ENCODE assay signal across 33 cellular contexts in the genomic region with DNA sequence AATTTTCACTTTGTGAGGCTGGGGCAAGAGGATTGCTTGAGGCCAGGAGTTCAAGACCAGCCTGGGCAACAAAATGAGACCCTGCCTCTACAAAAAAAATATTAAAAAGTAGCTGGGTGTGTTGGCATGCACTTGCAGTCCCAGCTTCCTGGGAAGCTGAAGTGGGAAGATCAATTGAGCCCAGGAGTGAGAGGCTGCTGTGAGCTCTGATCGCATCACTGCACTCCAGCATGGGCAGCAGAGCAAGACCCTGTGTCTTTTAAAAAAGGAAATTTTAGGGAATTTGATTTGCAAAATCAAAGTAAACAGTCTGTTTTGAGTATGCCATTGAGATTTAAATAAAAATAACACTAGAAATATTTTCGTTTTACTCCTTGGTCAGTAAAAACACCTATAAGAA. TPM values are rescaled to one million over a fixed set of nuclear protein-coding genes. Genes with fewer than 3 reads are reported as not detected.
"Had no signal": no experiment of that assay in that cellular context is flagged by ENCODE, and none has a peak within 500 bp of the region (broad histone marks: within the 10 kb centered on the region; RNA-seq: fewer than 3 reads in every experiment).

No MANE protein-coding gene starts in this region.

- H3K4me1 ChIP-seq: adrenal gland, body of pancreas, foreskin keratinocyte had no signal

- H3K9me3 ChIP-seq: adrenal gland, body of pancreas, esophagus muscularis mucosa, gastroesophageal sphincter had no signal

- H3K27me3 ChIP-seq: adrenal gland, body of pancreas, esophagus muscularis mucosa, foreskin keratinocyte, gastroesophageal sphincter had no signal

- H3K4me3 Mint-ChIP-seq: activated B cell treated with CpG ODN at 0.5 μM for 24 hours; activated CD8-positive, alpha-beta T cell treated with anti-CD3 and anti-CD28 coated beads for 36 hours; activated naive CD4-positive, alpha-beta T cell treated with anti-CD3 and anti-CD28 coated beads, Interleukin-2, amount 50 U/mL, for 24 hours; activated naive CD8-positive, alpha-beta T cell treated with anti-CD3 and anti-CD28 coated beads for 36 hours; activated naive CD8-positive, alpha-beta T cell treated with anti-CD3 and anti-CD28 coated beads, Interleukin-2, amount 50 U/mL, for 24 hours; activated T-cell treated with anti-CD3 and anti-CD28 coated beads, Interleukin-2, amount 50 U/mL, for 4 hours; activated T-helper 17 cell treated with anti-CD3 and anti-CD28 coated beads, Interleukin-2, amount 50 U/mL, for 72 hours; effector memory CD8-positive, alpha-beta T cell had no signal

- H3K4me1 Mint-ChIP-seq: activated T-helper 17 cell treated with anti-CD3 and anti-CD28 coated beads, Interleukin-2, amount 50 U/mL, for 72 hours had no signal

- H3K9me3 Mint-ChIP-seq: activated B cell treated with CpG ODN at 0.5 μM for 24 hours; activated CD8-positive, alpha-beta T cell treated with anti-CD3 and anti-CD28 coated beads for 36 hours; activated naive CD4-positive, alpha-beta T cell treated with anti-CD3 and anti-CD28 coated beads, Interleukin-2, amount 50 U/mL, for 24 hours; activated naive CD8-positive, alpha-beta T cell treated with anti-CD3 and anti-CD28 coated beads for 36 hours; activated naive CD8-positive, alpha-beta T cell treated with anti-CD3 and anti-CD28 coated beads, Interleukin-2, amount 50 U/mL, for 24 hours; activated T-cell treated with anti-CD3 and anti-CD28 coated beads, Interleukin-2, amount 50 U/mL, for 4 hours; activated T-helper 17 cell treated with anti-CD3 and anti-CD28 coated beads, Interleukin-2, amount 50 U/mL, for 72 hours; effector memory CD8-positive, alpha-beta T cell had no signal

- ATAC-seq: activated CD4-positive, CD25-positive, alpha-beta regulatory T cell treated with anti-CD3 and anti-CD28 coated beads, Interleukin-2, amount 50 U/mL, for 24 hours; activated CD8-positive, alpha-beta T cell treated with anti-CD3 and anti-CD28 coated beads for 36 hours; activated naive CD8-positive, alpha-beta T cell treated with anti-CD3 and anti-CD28 coated beads, Interleukin-2, amount 50 U/mL, for 24 hours; activated T-cell treated with anti-CD3 and anti-CD28 coated beads, Interleukin-2, amount 50 U/mL, for 4 hours; activated T-helper 17 cell treated with anti-CD3 and anti-CD28 coated beads, Interleukin-2, amount 50 U/mL, for 72 hours; body of pancreas; effector memory CD8-positive, alpha-beta T cell; foreskin keratinocyte; gastroesophageal sphincter had no signal

- DNase-seq: activated B cell treated with CpG ODN at 0.5 μM for 24 hours; activated CD4-positive, alpha-beta T cell treated with anti-CD3 and anti-CD28 coated beads for 48 hours; activated CD4-positive, alpha-beta T cell treated with anti-CD3 and anti-CD28 coated beads, Interleukin-2, amount 50 U/mL, for 1 hour; activated CD4-positive, alpha-beta T cell treated with anti-CD3 and anti-CD28 coated beads, Interleukin-2, amount 50 U/mL, for 48 hours; activated CD8-positive, alpha-beta memory T cell treated with anti-CD3 and anti-CD28 coated beads for 24 hours; activated CD8-positive, alpha-beta T cell treated with anti-CD3 and anti-CD28 coated beads for 36 hours; activated effector memory CD4-positive, alpha-beta T cell treated with Interleukin-2 at 50 U/mL for 16 hours; activated gamma-delta T cell treated with Interleukin-2 at 50 U/mL for 16 hours; activated naive CD4-positive, alpha-beta T cell treated with Interleukin-2 at 50 U/mL for 16 hours; activated naive CD8-positive, alpha-beta T cell treated with anti-CD3 and anti-CD28 coated beads for 36 hours; activated naive CD8-positive, alpha-beta T cell treated with anti-CD3 and anti-CD28 coated beads, Interleukin-2, amount 50 U/mL, for 24 hours; activated T-cell treated with anti-CD3 and anti-CD28 coated beads, Interleukin-2, amount 50 U/mL, for 4 hours; adrenal gland; amygdala; aorta; body of pancreas; caudate nucleus; cortex of kidney; dermis blood vessel endothelial cell; effector CD4-positive, alpha-beta T cell; effector memory CD8-positive, alpha-beta T cell; erythroblast; foreskin keratinocyte; T-helper 2 cell; WERI-Rb-1 had no signal

- H3K4me3 ChIP-seq: adrenal gland, body of pancreas, esophagus muscularis mucosa, gastroesophageal sphincter had no signal

- H3K27ac Mint-ChIP-seq: activated B cell treated with CpG ODN at 0.5 μM for 24 hours; activated CD8-positive, alpha-beta T cell treated with anti-CD3 and anti-CD28 coated beads for 36 hours; activated naive CD4-positive, alpha-beta T cell treated with anti-CD3 and anti-CD28 coated beads, Interleukin-2, amount 50 U/mL, for 24 hours; activated naive CD8-positive, alpha-beta T cell treated with anti-CD3 and anti-CD28 coated beads for 36 hours; activated naive CD8-positive, alpha-beta T cell treated with anti-CD3 and anti-CD28 coated beads, Interleukin-2, amount 50 U/mL, for 24 hours; activated T-helper 17 cell treated with anti-CD3 and anti-CD28 coated beads, Interleukin-2, amount 50 U/mL, for 72 hours had no signal

- H3K27ac ChIP-seq: adrenal gland, body of pancreas, esophagus muscularis mucosa, foreskin keratinocyte, gastroesophageal sphincter, WERI-Rb-1 had no signal

RNA-seq across cellular contexts. Expression of a gene that starts 28.7 kb away (rescaled TPM):
- total RNA-seq: activated CD8-positive, alpha-beta T cell treated with anti-CD3 and anti-CD28 coated beads for 36 hours; activated T-cell treated with anti-CD3 and anti-CD28 coated beads, Interleukin-2, amount 50 U/mL, for 4 hours; adrenal gland; aorta; body of pancreas; chondrocyte; dermis blood vessel endothelial cell; esophagus muscularis mucosa; foreskin keratinocyte; glomerular endothelial cell; T-helper 1 cell treated with Interleukin-12 subunit alpha and Interleukin-12 subunit beta and Interleukin-4 antibody, amounts not matched to agents 30 ng/mL and 1 ng/mL, for 36 hours had no signal
